ENCODE assay signal across 1 cellular context in genomic region chr2:150264442-150264841, GRCh38.
TF ChIP-seq lines count a peak whose summit lies in the region.

No MANE protein-coding gene starts in this region.

TF ChIP-seq in H1, 55 proteins besides CTCF, POLR2A, EP300 and RAD21:
- TF ChIP-seq HDAC2 (IDR thresholded peaks at IDR 0.05; ENCODE audit: borderline replicate concordance in 1 of 2, low read depth in 2 of 2, low read length in 2 of 2) (no peak), TAF7 (optimal IDR thresholded peaks at IDR 0.05; ENCODE audit: borderline replicate concordance, low read depth, low read length) (no peak), E2F6 (IDR thresholded peaks at IDR 0.05) (no peak), CHD2 (IDR thresholded peaks at IDR 0.05; ENCODE audit: low read length) (no peak), BCL11A (IDR thresholded peaks at IDR 0.05; ENCODE audit: low read depth in 2 of 2, low read length in 2 of 2) (no peak)
